In the genomic region with DNA sequence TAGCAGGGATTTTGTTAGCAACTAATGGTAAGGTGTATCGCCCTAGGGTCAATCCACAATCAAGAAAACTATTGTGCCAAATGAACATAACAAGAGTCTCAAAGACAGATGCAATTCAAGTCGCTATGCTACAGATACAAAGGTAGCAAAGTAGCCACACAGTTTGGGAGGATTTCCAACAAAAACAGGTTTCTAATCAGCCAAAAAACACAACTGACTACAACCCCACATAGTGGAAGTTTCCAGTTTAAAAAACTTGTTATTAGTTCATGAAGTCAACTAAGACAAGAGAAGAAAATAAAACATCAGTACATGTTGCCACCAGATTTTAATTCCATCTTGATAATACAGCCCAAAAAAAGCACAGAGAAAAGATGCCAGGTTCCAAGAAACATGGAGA, we compare ENCODE assay signal across 10 cellular contexts. TPM values are rescaled to one million over a fixed set of nuclear protein-coding genes. Genes with fewer than 3 reads are reported as not detected.
DNase-seq lines count a peak whose midpoint lies in the region; ATAC-seq and TF ChIP-seq lines count a peak whose summit lies in the region.
"Had no signal": no experiment of that assay in that cellular context is flagged by ENCODE, and none has a peak within 500 bp of the region (broad histone marks: within the 10 kb centered on the region; RNA-seq: fewer than 3 reads in every experiment).

No MANE protein-coding gene starts in this region.

- H3K4me3 ChIP-seq in left lung (no peak overlapping the region), thoracic aorta (peak overlapping the region; percentile 62)

- ATAC-seq in activated naive CD8-positive, alpha-beta T cell treated with anti-CD3 and anti-CD28 coated beads, Interleukin-2, amount 10 ng/mL, durations not matched to agents 7 days and 5 days (ENCODE audit: low read depth) = no peak
- ATAC-seq in left lung (no peak), thoracic aorta (ENCODE audit: insufficient number of reproducible peaks, low FRiP score, low read depth) (no peak), GM18498 (IDR thresholded peaks at IDR 0.05; ENCODE audit: unreplicated experiment) (no peak), GM21737 (IDR thresholded peaks at IDR 0.05; ENCODE audit: unreplicated experiment) (no peak)

- H3K36me3 ChIP-seq in left lung (peaks cover 0 to 38% of the 10 kb centered on the region in 2 donors), thoracic aorta (peaks cover 4% of the 10 kb centered on the region)

- no peak overlapping the region for H3K4me3 Mint-ChIP-seq in activated CD4-positive, alpha-beta T cell treated with anti-CD3 and anti-CD28 coated beads, Interleukin-2, amount 10 ng/mL, durations not matched to agents 7 days and 5 days
- no peak overlapping the region for H3K4me3 Mint-ChIP-seq in activated naive CD8-positive, alpha-beta T cell treated with anti-CD3 and anti-CD28 coated beads, Interleukin-2, amount 10 ng/mL, durations not matched to agents 7 days and 5 days

- peak overlapping the region; percentile 37 for H3K27ac Mint-ChIP-seq in activated CD4-positive, alpha-beta T cell treated with anti-CD3 and anti-CD28 coated beads, Interleukin-2, amount 10 ng/mL, durations not matched to agents 7 days and 5 days
- H3K27ac Mint-ChIP-seq in activated naive CD8-positive, alpha-beta T cell treated with anti-CD3 and anti-CD28 coated beads, Interleukin-2, amount 10 ng/mL, durations not matched to agents 7 days and 5 days = peak overlapping the region; percentile 35

- H3K4me1 Mint-ChIP-seq in activated CD4-positive, alpha-beta T cell treated with anti-CD3 and anti-CD28 coated beads, Interleukin-2, amount 10 ng/mL, durations not matched to agents 7 days and 5 days = peaks cover 85% of the 10 kb centered on the region
- H3K4me1 Mint-ChIP-seq in activated naive CD8-positive, alpha-beta T cell treated with anti-CD3 and anti-CD28 coated beads, Interleukin-2, amount 10 ng/mL, durations not matched to agents 7 days and 5 days = peaks cover 61% of the 10 kb centered on the region

- H3K4me1 ChIP-seq in left lung (peaks cover 25 to 97% of the 10 kb centered on the region in 2 donors), thoracic aorta (ENCODE audit: control insufficient read depth in 1 of 2, low read depth in 2 of 2) (peaks cover 81 to 94% of the 10 kb centered on the region in 2 donors)

- no peaks in the 10 kb centered on the region for H3K9me3 Mint-ChIP-seq in activated CD4-positive, alpha-beta T cell treated with anti-CD3 and anti-CD28 coated beads, Interleukin-2, amount 10 ng/mL, durations not matched to agents 7 days and 5 days
- H3K9me3 Mint-ChIP-seq in activated naive CD8-positive, alpha-beta T cell treated with anti-CD3 and anti-CD28 coated beads, Interleukin-2, amount 10 ng/mL, durations not matched to agents 7 days and 5 days = no peaks in the 10 kb centered on the region

- DNase-seq in activated CD4-positive, alpha-beta T cell treated with anti-CD3 and anti-CD28 coated beads, Interleukin-2, amount 10 ng/mL, durations not matched to agents 7 days and 5 days = no peak
- no peak for DNase-seq in activated CD4-positive, alpha-beta T cell treated with anti-CD3 and anti-CD28 coated beads for 4 hours
- no peak for DNase-seq in activated naive CD8-positive, alpha-beta T cell treated with anti-CD3 and anti-CD28 coated beads, Interleukin-2, amount 10 ng/mL, durations not matched to agents 7 days and 5 days
- DNase-seq in left lung (no peak), thoracic aorta (ENCODE audit: low spot score) (no peak), kidney tubule cell (ENCODE audit: low spot score) (no peak)
- DNase-seq: GF-D8, NCI-H1436 treated with DMSO at 0.1 percent for 48 hours had no signal

- H3K27ac ChIP-seq in left lung = peak overlapping the region; percentile 17 to 76
- peak overlapping the region; percentile 92 to 97 for H3K27ac ChIP-seq in thoracic aorta

- H3K36me3 Mint-ChIP-seq in activated CD4-positive, alpha-beta T cell treated with anti-CD3 and anti-CD28 coated beads, Interleukin-2, amount 10 ng/mL, durations not matched to agents 7 days and 5 days (ENCODE audit: low read depth) = peaks cover 54% of the 10 kb centered on the region
- H3K36me3 Mint-ChIP-seq in activated naive CD8-positive, alpha-beta T cell treated with anti-CD3 and anti-CD28 coated beads, Interleukin-2, amount 10 ng/mL, durations not matched to agents 7 days and 5 days = peaks cover 16% of the 10 kb centered on the region

- H3K27me3 ChIP-seq in left lung = no peaks in the 10 kb centered on the region
- no peaks in the 10 kb centered on the region for H3K27me3 ChIP-seq in thoracic aorta (replicated peaks; ENCODE audit: insufficient read depth)

- TF ChIP-seq CTCF in left lung (IDR thresholded peaks at IDR 0.05) = no peak
- TF ChIP-seq CTCF in thoracic aorta (IDR thresholded peaks at IDR 0.05) = no peak

- H3K27me3 Mint-ChIP-seq in activated CD4-positive, alpha-beta T cell treated with anti-CD3 and anti-CD28 coated beads, Interleukin-2, amount 10 ng/mL, durations not matched to agents 7 days and 5 days = no peaks in the 10 kb centered on the region
- H3K27me3 Mint-ChIP-seq in activated naive CD8-positive, alpha-beta T cell treated with anti-CD3 and anti-CD28 coated beads, Interleukin-2, amount 10 ng/mL, durations not matched to agents 7 days and 5 days = no peaks in the 10 kb centered on the region

- no peaks in the 10 kb centered on the region for H3K9me3 ChIP-seq in left lung
- no peaks in the 10 kb centered on the region for H3K9me3 ChIP-seq in thoracic aorta

- POLR2A ChIA-PET in activated CD4-positive, alpha-beta T cell treated with anti-CD3 and anti-CD28 coated beads, Interleukin-2, amount 10 ng/mL, durations not matched to agents 7 days and 5 days (lab: Charles Lee) = no interaction called here
- POLR2A ChIA-PET in activated naive CD8-positive, alpha-beta T cell treated with anti-CD3 and anti-CD28 coated beads, Interleukin-2, amount 10 ng/mL, durations not matched to agents 7 days and 5 days (lab: Charles Lee) = interaction anchor here (1.1 kb wide), 1 partner anchor 35 kb away, joined by 4 read pairs; no protein-coding TSS in a partner anchor

- intact Hi-C loops in left lung (cut with DNase I) = no loop called here

- CTCF ChIA-PET in activated CD4-positive, alpha-beta T cell treated with anti-CD3 and anti-CD28 coated beads, Interleukin-2, amount 10 ng/mL, durations not matched to agents 7 days and 5 days (lab: Charles Lee) = interaction anchor here (1.4 kb wide), 1 partner anchor 15 kb away, joined by 4 read pairs; no protein-coding TSS in a partner anchor

RNA-seq across cellular contexts. Expression of a gene that starts 38.0 kb away (rescaled TPM):
- 1,000 to 10,000 TPM in 1 of 2 experiments, 100 to 1,000 TPM in 1; 881 to 1,009 TPM for total RNA-seq in activated CD4-positive, alpha-beta T cell treated with anti-CD3 and anti-CD28 coated beads, Interleukin-2, amount 10 ng/mL, durations not matched to agents 7 days and 5 days
- 100 to 1,000 TPM; 803 to 821 TPM for total RNA-seq in activated naive CD8-positive, alpha-beta T cell treated with anti-CD3 and anti-CD28 coated beads, Interleukin-2, amount 10 ng/mL, durations not matched to agents 7 days and 5 days
- total RNA-seq in left lung (100 to 1,000 TPM; 754 to 761 TPM), thoracic aorta (1,000 to 10,000 TPM; 1,447 to 1,631 TPM)
